ENCODE assay signal across 1 cellular context in the genomic region with DNA sequence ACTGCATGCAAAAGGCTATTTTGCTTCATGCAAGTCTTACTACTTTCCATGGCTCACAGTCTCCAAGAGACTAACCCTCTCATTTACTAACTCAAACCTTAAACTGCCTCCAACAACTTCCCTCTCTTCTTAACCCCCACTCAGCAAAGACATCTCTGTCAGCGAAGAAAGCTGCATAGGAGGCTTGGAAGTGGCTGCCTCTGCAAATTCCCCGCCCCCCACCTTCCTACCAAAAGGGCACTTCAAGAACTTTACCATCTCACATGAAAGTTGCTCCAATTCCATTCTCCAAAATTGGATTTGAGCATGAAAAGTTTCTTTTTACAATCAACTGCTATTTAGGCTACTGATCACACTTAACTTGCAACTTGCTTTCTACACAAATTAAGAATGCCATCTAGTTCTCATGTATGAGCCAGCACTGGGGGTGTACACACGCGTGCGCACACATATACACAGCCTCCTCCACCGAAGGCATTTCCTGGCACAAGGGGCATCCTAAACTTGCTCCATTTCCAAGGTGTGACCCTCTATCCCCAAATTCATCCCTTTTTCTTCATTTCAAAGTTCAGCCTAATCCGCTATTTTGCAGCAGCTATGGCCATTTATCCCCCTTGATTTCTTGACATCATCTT.
TF ChIP-seq lines count a peak whose summit lies in the region.

No MANE protein-coding gene starts in this region.

TF ChIP-seq in HCT116, 20 proteins besides CTCF, POLR2A, EP300 and RAD21:
- TF ChIP-seq, protein P1, sequence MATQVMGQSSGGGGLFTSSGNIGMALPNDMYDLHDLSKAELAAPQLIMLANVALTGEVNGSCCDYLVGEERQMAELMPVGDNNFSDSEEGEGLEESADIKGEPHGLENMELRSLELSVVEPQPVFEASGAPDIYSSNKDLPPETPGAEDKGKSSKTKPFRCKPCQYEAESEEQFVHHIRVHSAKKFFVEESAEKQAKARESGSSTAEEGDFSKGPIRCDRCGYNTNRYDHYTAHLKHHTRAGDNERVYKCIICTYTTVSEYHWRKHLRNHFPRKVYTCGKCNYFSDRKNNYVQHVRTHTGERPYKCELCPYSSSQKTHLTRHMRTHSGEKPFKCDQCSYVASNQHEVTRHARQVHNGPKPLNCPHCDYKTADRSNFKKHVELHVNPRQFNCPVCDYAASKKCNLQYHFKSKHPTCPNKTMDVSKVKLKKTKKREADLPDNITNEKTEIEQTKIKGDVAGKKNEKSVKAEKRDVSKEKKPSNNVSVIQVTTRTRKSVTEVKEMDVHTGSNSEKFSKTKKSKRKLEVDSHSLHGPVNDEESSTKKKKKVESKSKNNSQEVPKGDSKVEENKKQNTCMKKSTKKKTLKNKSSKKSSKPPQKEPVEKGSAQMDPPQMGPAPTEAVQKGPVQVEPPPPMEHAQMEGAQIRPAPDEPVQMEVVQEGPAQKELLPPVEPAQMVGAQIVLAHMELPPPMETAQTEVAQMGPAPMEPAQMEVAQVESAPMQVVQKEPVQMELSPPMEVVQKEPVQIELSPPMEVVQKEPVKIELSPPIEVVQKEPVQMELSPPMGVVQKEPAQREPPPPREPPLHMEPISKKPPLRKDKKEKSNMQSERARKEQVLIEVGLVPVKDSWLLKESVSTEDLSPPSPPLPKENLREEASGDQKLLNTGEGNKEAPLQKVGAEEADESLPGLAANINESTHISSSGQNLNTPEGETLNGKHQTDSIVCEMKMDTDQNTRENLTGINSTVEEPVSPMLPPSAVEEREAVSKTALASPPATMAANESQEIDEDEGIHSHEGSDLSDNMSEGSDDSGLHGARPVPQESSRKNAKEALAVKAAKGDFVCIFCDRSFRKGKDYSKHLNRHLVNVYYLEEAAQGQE (IDR thresholded peaks at IDR 0.05; ENCODE audit: low read depth), result no peak
